Comparison of ENCODE assay signal across 19 cellular contexts in genomic region chr6:96742702-96743101, GRCh38.
DNase-seq lines count a peak whose midpoint lies in the region; ATAC-seq and TF ChIP-seq lines count a peak whose summit lies in the region.
"Had no signal": no experiment of that assay in that cellular context is flagged by ENCODE, and none has a peak within 500 bp of the region (broad histone marks: within the 10 kb centered on the region; RNA-seq: fewer than 3 reads in every experiment).

No MANE protein-coding gene starts in this region.

- no peaks in the 10 kb centered on the region for H3K36me3 ChIP-seq in neural cell (ENCODE audit: insufficient read depth, low read length)
- H3K36me3 ChIP-seq in naive thymus-derived CD4-positive, alpha-beta T cell (ENCODE audit: control insufficient read depth in 2 of 3, insufficient read depth in 3 of 3, low read length in 3 of 3) = no peaks in the 10 kb centered on the region
- H3K36me3 ChIP-seq: SJCRH30 had no signal

- no peaks in the 10 kb centered on the region for H3K36me3 Mint-ChIP-seq in naive thymus-derived CD4-positive, alpha-beta T cell
- no peaks in the 10 kb centered on the region for H3K36me3 Mint-ChIP-seq in activated T-cell treated with anti-CD3 and anti-CD28 coated beads, Interleukin-2, amount 50 U/mL, for 72 hours (ENCODE audit: insufficient read depth in 2 of 2)
- H3K36me3 Mint-ChIP-seq: CD4-positive, CD25-positive, alpha-beta regulatory T cell had no signal

- H3K27me3 Mint-ChIP-seq in naive thymus-derived CD4-positive, alpha-beta T cell = peaks cover 5 to 21% (median 15%) of the 10 kb centered on the region in 5 donors
- peaks cover 6% of the 10 kb centered on the region for H3K27me3 Mint-ChIP-seq in activated T-cell treated with anti-CD3 and anti-CD28 coated beads, Interleukin-2, amount 50 U/mL, for 72 hours (ENCODE audit: low read depth)

- H3K4me3 Mint-ChIP-seq in naive thymus-derived CD4-positive, alpha-beta T cell = no peak overlapping the region
- no peak overlapping the region for H3K4me3 Mint-ChIP-seq in activated T-cell treated with anti-CD3 and anti-CD28 coated beads, Interleukin-2, amount 50 U/mL, for 72 hours
- H3K4me3 Mint-ChIP-seq: CD4-positive, CD25-positive, alpha-beta regulatory T cell; HFFc6 had no signal

- POLR2A ChIA-PET in HEK293T (lab: Yijun Ruan, JAX) = no interaction called here
- POLR2A ChIA-PET in naive thymus-derived CD4-positive, alpha-beta T cell (lab: Charles Lee) = no interaction called here

- TF ChIP-seq RAD21 in neural cell (conservative IDR thresholded peaks at IDR 0.05) = no peak

- no peaks in the 10 kb centered on the region for H3K4me1 ChIP-seq in naive thymus-derived CD4-positive, alpha-beta T cell (ENCODE audit: control insufficient read depth in 2 of 2, insufficient read depth in 2 of 2, low read length in 2 of 2)
- H3K4me1 ChIP-seq: SJCRH30 had no signal

- CTCF ChIA-PET in HEK293T (lab: Yijun Ruan, JAX) = interaction anchor here (0.6 to 0.7 kb wide), 2 partner anchors 171 to 820 kb away, joined by 4 to 12 read pairs; no protein-coding TSS in a partner anchor
- CTCF ChIA-PET in naive thymus-derived CD4-positive, alpha-beta T cell (lab: Charles Lee) = interaction anchor here (0.6 kb wide), 1 partner anchor 31 kb away, joined by 5 read pairs; no protein-coding TSS in a partner anchor

- no peak for ATAC-seq in naive thymus-derived CD4-positive, alpha-beta T cell
- no peak for ATAC-seq in HG03354 (IDR thresholded peaks at IDR 0.05; ENCODE audit: poor library complexity, severe bottlenecking, unreplicated experiment)
- no peak for ATAC-seq in activated T-cell treated with anti-CD3 and anti-CD28 coated beads, Interleukin-2, amount 50 U/mL, for 72 hours (replicated peaks in 1 of 2)

- H3K27ac Mint-ChIP-seq in naive thymus-derived CD4-positive, alpha-beta T cell = no peak overlapping the region
- H3K27ac Mint-ChIP-seq in activated T-cell treated with anti-CD3 and anti-CD28 coated beads, Interleukin-2, amount 50 U/mL, for 72 hours = no peak overlapping the region
- H3K27ac Mint-ChIP-seq: CD4-positive, CD25-positive, alpha-beta regulatory T cell; HFFc6 had no signal

- intact Hi-C loops in naive thymus-derived CD4-positive, alpha-beta T cell (cut with micrococcal nuclease) = no loop called here

- no peak for DNase-seq in HEK293T (ENCODE audit: extremely low spot score)
- DNase-seq in NCI-H2171 treated with DMSO at 0.1 percent for 48 hours (lab: John Stamatoyannopoulos, UW) = peak; percentile 80
- peak; percentile 77 for DNase-seq in NCI-H82 treated with DMSO at 0.1 percent for 48 hours (lab: John Stamatoyannopoulos, UW; ENCODE audit: unreplicated experiment)
- no peak for DNase-seq in naive thymus-derived CD4-positive, alpha-beta T cell
- DNase-seq in activated T-cell treated with anti-CD3 and anti-CD28 coated beads, Interleukin-2, amount 50 U/mL, for 72 hours = no peak
- DNase-seq: CD4-positive, CD25-positive, alpha-beta regulatory T cell; COR-L47; DMS153; H7; HFFc6; KG1; NCI-H1092 treated with DMSO at 0.1 percent for 48 hours; NCI-H1436 treated with DMSO at 0.1 percent for 48 hours; NCI-H2081 treated with DMSO at 0.1 percent for 48 hours; NCI-H526 treated with DMSO at 0.1 percent for 48 hours; OCI-M1; SJCRH30 had no signal

- H3K4me3 ChIP-seq in neural cell (ENCODE audit: low read length) = no peak overlapping the region
- H3K4me3 ChIP-seq in naive thymus-derived CD4-positive, alpha-beta T cell (ENCODE audit: low read length) = no peak overlapping the region
- H3K4me3 ChIP-seq: SJCRH30 had no signal

- no peaks in the 10 kb centered on the region for H3K79me2 ChIP-seq in neural cell (replicated peaks; ENCODE audit: insufficient read depth, low read length)

- no peak for TF ChIP-seq CTCF in neural cell (IDR thresholded peaks at IDR 0.05; ENCODE audit: poor library complexity, severe bottlenecking)

- H3K27ac ChIP-seq in neural cell (ENCODE audit: low read length) = no peak overlapping the region
- H3K27ac ChIP-seq in naive thymus-derived CD4-positive, alpha-beta T cell (ENCODE audit: low read depth, low read length) = no peak overlapping the region
- H3K27ac ChIP-seq: SJCRH30 had no signal

- TF ChIP-seq EP300 in neural cell (conservative IDR thresholded peaks at IDR 0.05; ENCODE audit: poor library complexity, severe bottlenecking) = peak; percentile 23

- H3K4me1 Mint-ChIP-seq in naive thymus-derived CD4-positive, alpha-beta T cell = no peaks in the 10 kb centered on the region
- no peaks in the 10 kb centered on the region for H3K4me1 Mint-ChIP-seq in activated T-cell treated with anti-CD3 and anti-CD28 coated beads, Interleukin-2, amount 50 U/mL, for 72 hours (ENCODE audit: low read depth)
- H3K4me1 Mint-ChIP-seq: CD4-positive, CD25-positive, alpha-beta regulatory T cell had no signal

- no peaks in the 10 kb centered on the region for H3K9me2 ChIP-seq in neural cell (ENCODE audit: insufficient read depth, low read length)

- no peak overlapping the region for H3K9ac ChIP-seq in neural cell (ENCODE audit: low read length)

- no peaks in the 10 kb centered on the region for H3K27me3 ChIP-seq in neural cell (ENCODE audit: insufficient read depth, low read depth, low read length)
- no peaks in the 10 kb centered on the region for H3K27me3 ChIP-seq in naive thymus-derived CD4-positive, alpha-beta T cell (ENCODE audit: control insufficient read depth in 2 of 2, insufficient read depth in 2 of 2, low read length in 2 of 2)
- H3K27me3 ChIP-seq: SJCRH30 had no signal

- H3F3A ChIP-seq in neural cell (ENCODE audit: insufficient read depth, low read length, poor library complexity, severe bottlenecking) = no peaks in the 10 kb centered on the region

- H4K20me1 ChIP-seq in neural cell (ENCODE audit: insufficient read depth) = no peaks in the 10 kb centered on the region

- H3K9me3 Mint-ChIP-seq in naive thymus-derived CD4-positive, alpha-beta T cell = no peaks in the 10 kb centered on the region
- H3K9me3 Mint-ChIP-seq in activated T-cell treated with anti-CD3 and anti-CD28 coated beads, Interleukin-2, amount 50 U/mL, for 72 hours = no peaks in the 10 kb centered on the region
- H3K9me3 Mint-ChIP-seq: CD4-positive, CD25-positive, alpha-beta regulatory T cell; HFFc6 had no signal

- H2AFZ ChIP-seq in neural cell (ENCODE audit: low read depth, low read length) = no peak overlapping the region

- no peaks in the 10 kb centered on the region for H3K9me3 ChIP-seq in neural cell (ENCODE audit: low read length)
- no peaks in the 10 kb centered on the region for H3K9me3 ChIP-seq in naive thymus-derived CD4-positive, alpha-beta T cell (ENCODE audit: control insufficient read depth in 2 of 3, low read length in 3 of 3)
- H3K9me3 ChIP-seq: SJCRH30 had no signal

- H3K4me2 ChIP-seq in neural cell (ENCODE audit: low read length) = no peak overlapping the region

TF ChIP-seq in HEK293T, 16 proteins besides CTCF, POLR2A, EP300 and RAD21:
- TF ChIP-seq PKNOX1 (IDR thresholded peaks at IDR 0.05) (0 out of 2 replicates have a peak, but pooled peaks have one; percentile 15), LEF1 (IDR thresholded peaks at IDR 0.05; ENCODE audit: borderline replicate concordance) (no peak)

TF ChIP-seq in neural cell, 6 proteins besides CTCF, POLR2A, EP300 and RAD21:
- TF ChIP-seq EZH2 (IDR thresholded peaks at IDR 0.05; ENCODE audit: borderline replicate concordance, insufficient read depth, low read length, poor library complexity, severe bottlenecking) (no peak), POLR2AphosphoS5 (IDR thresholded peaks at IDR 0.05) (no peak), REST (IDR thresholded peaks at IDR 0.05; ENCODE audit: borderline replicate concordance) (no peak), MXI1 (conservative IDR thresholded peaks at IDR 0.05; ENCODE audit: poor library complexity, severe bottlenecking) (no peak), TAF1 (IDR thresholded peaks at IDR 0.05; ENCODE audit: low read depth) (no peak), SMC3 (conservative IDR thresholded peaks at IDR 0.05; ENCODE audit: poor library complexity) (no peak)

Comparison
In these comparisons a context has a peak if more than half of its experiments do, and no peak if none do; other contexts are left out.
1. DNase-seq: peak in NCI-H2171 treated with DMSO at 0.1 percent for 48 hours (single experiment) and NCI-H82 treated with DMSO at 0.1 percent for 48 hours (single experiment); none in HEK293T (single experiment), naive thymus-derived CD4-positive, alpha-beta T cell (0 of 9) and activated T-cell treated with anti-CD3 and anti-CD28 coated beads, Interleukin-2, amount 50 U/mL, for 72 hours (0 of 2).